In the genomic region with DNA sequence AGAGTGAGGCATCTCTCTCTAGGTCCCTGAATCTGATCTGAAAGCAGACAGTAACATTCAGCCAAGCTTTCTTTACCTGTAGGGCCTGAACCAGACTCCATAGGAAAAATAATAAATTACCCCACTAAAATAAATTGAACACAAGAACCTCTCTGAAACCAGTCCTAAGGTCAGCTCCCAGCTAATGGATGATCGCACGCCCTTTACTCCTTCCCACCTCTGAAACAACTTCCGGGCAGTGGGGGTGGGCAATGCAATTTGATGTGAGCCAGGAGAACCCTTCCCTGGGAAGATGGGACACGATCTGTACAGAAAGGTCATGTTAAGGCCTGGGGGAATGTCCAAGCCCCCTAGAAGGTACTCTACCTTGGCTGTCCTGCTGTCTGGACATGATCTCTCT, we compare ENCODE assay signal across 19 cellular contexts.
"Had no signal": no experiment of that assay in that cellular context is flagged by ENCODE, and none has a peak within 500 bp of the region (broad histone marks: within the 10 kb centered on the region; RNA-seq: fewer than 3 reads in every experiment).

No MANE protein-coding gene starts in this region.

- ATAC-seq: left cardiac atrium had no signal

- H3K4me3 ChIP-seq: adrenal gland, esophagus squamous epithelium, pancreas, spleen had no signal

- H3K27ac ChIP-seq: adrenal gland, esophagus squamous epithelium, pancreas, spleen, WERI-Rb-1 had no signal

- H3K27me3 ChIP-seq: adrenal gland, esophagus squamous epithelium, pancreas, spleen had no signal

- H3K36me3 Mint-ChIP-seq: activated naive CD4-positive, alpha-beta T cell treated with anti-CD3 and anti-CD28 coated beads, Interleukin-2, amount 50 U/mL, for 24 hours had no signal

- H3K27me3 Mint-ChIP-seq: activated naive CD4-positive, alpha-beta T cell treated with anti-CD3 and anti-CD28 coated beads, Interleukin-2, amount 50 U/mL, for 24 hours; dendritic cell treated with granulocyte-macrophage colony-stimulating factor and Interleukin-4, amounts not matched to agents 40 ng/mL and 50 ng/mL, for 4 days had no signal

- DNase-seq: activated CD4-positive, alpha-beta T cell treated with anti-CD3 and anti-CD28 coated beads for 1 hour; activated CD8-positive, alpha-beta memory T cell treated with anti-CD3 and anti-CD28 coated beads for 24 hours; activated CD8-positive, alpha-beta memory T cell treated with anti-CD3 and anti-CD28 coated beads, Interleukin-2, amount 50 U/mL, for 48 hours; activated effector memory CD4-positive, alpha-beta T cell treated with Interleukin-2 at 50 U/mL for 16 hours; activated T-cell treated with anti-CD3 and anti-CD28 coated beads, Interleukin-2, amount 50 U/mL, for 48 hours; effector memory CD4-positive, alpha-beta T cell; esophagus squamous epithelium; left cardiac atrium; mammary epithelial cell; pancreas; spleen; stimulated activated CD4-positive, alpha-beta T cell treated with anti-CD3 and anti-CD28 coated beads, Interleukin-4, amount 100 ng/mL, for 4 hours; stimulated activated naive CD4-positive, alpha-beta T cell; SW 1271; T-helper 2 cell; WERI-Rb-1 had no signal

- H3K9me3 ChIP-seq: adrenal gland, esophagus squamous epithelium, pancreas, spleen had no signal

- H3K27ac Mint-ChIP-seq: activated naive CD4-positive, alpha-beta T cell treated with anti-CD3 and anti-CD28 coated beads, Interleukin-2, amount 50 U/mL, for 24 hours; dendritic cell treated with granulocyte-macrophage colony-stimulating factor and Interleukin-4, amounts not matched to agents 40 ng/mL and 50 ng/mL, for 4 days had no signal

- H3K9me3 Mint-ChIP-seq: activated naive CD4-positive, alpha-beta T cell treated with anti-CD3 and anti-CD28 coated beads, Interleukin-2, amount 50 U/mL, for 24 hours; dendritic cell treated with granulocyte-macrophage colony-stimulating factor and Interleukin-4, amounts not matched to agents 40 ng/mL and 50 ng/mL, for 4 days had no signal

- H3K4me3 Mint-ChIP-seq: activated naive CD4-positive, alpha-beta T cell treated with anti-CD3 and anti-CD28 coated beads, Interleukin-2, amount 50 U/mL, for 24 hours; dendritic cell treated with granulocyte-macrophage colony-stimulating factor and Interleukin-4, amounts not matched to agents 40 ng/mL and 50 ng/mL, for 4 days had no signal

- H3K36me3 ChIP-seq: adrenal gland, esophagus squamous epithelium, pancreas, WERI-Rb-1 had no signal
